Comparison of ENCODE assay signal across 10 cellular contexts in genomic region chr11:36431429-36432092, GRCh38.
A peak's percentile ranks its signal among the peaks of the same experiment; 100 is the strongest.
DNase-seq lines count a peak whose midpoint lies in the region; ATAC-seq and TF ChIP-seq lines count a peak whose summit lies in the region.
"Had no signal": no experiment of that assay in that cellular context is flagged by ENCODE, and none has a peak within 500 bp of the region (broad histone marks: within the 10 kb centered on the region; RNA-seq: fewer than 3 reads in every experiment).

No MANE protein-coding gene starts in this region.

- peaks cover 19% of the 10 kb centered on the region for H3K4me1 Mint-ChIP-seq in activated CD4-positive, alpha-beta T cell treated with anti-CD3 and anti-CD28 coated beads for 36 hours

- TF ChIP-seq CTCF in RWPE2 (IDR thresholded peaks at IDR 0.05; ENCODE audit: poor library complexity, severe bottlenecking) (peak; percentile 34), ovary (IDR thresholded peaks at IDR 0.05) (no peak), coronary artery (IDR thresholded peaks at IDR 0.05) (no peak)

- no peaks in the 10 kb centered on the region for H3K27me3 ChIP-seq in RWPE2 (ENCODE audit: insufficient read depth, poor library complexity, severe bottlenecking)
- H3K27me3 ChIP-seq in ovary: no peaks in the 10 kb centered on the region
- H3K27me3 ChIP-seq: BLaER1 had no signal

- H3K9me3 ChIP-seq in RWPE2 (ENCODE audit: severe bottlenecking) (no peaks in the 10 kb centered on the region), ovary (no peaks in the 10 kb centered on the region)
- H3K9me3 ChIP-seq: BLaER1 had no signal

- H3K27me3 Mint-ChIP-seq in activated CD4-positive, alpha-beta T cell treated with anti-CD3 and anti-CD28 coated beads for 36 hours: no peaks in the 10 kb centered on the region

- DNase-seq in activated CD4-positive, alpha-beta T cell treated with anti-CD3 and anti-CD28 coated beads for 36 hours: peak; percentile 80
- no peak for DNase-seq in activated CD4-positive, alpha-beta T cell treated with anti-CD3 and anti-CD28 coated beads for 1 hour
- peak; percentile 92 for DNase-seq in RWPE2 (ENCODE audit: low spot score)
- peak; percentile 55 to 89 (median 76) for DNase-seq in ovary
- DNase-seq in NCI-H2196 (lab: John Stamatoyannopoulos, UW; ENCODE audit: unreplicated experiment): no peak
- DNase-seq in posterior cingulate gyrus: no peak
- no peak for DNase-seq in coronary artery (ENCODE audit: low spot score)

- H3K9me3 Mint-ChIP-seq in activated CD4-positive, alpha-beta T cell treated with anti-CD3 and anti-CD28 coated beads for 36 hours (ENCODE audit: low read depth): no peaks in the 10 kb centered on the region

- no peak for TF ChIP-seq POLR2A in ovary (IDR thresholded peaks at IDR 0.05)

- H3K36me3 Mint-ChIP-seq in activated CD4-positive, alpha-beta T cell treated with anti-CD3 and anti-CD28 coated beads for 36 hours (ENCODE audit: low read depth): peaks cover 16% of the 10 kb centered on the region

- POLR2A ChIA-PET in activated CD4-positive, alpha-beta T cell treated with anti-CD3 and anti-CD28 coated beads for 36 hours (lab: Charles Lee): no interaction called here

- H3K4me3 Mint-ChIP-seq in activated CD4-positive, alpha-beta T cell treated with anti-CD3 and anti-CD28 coated beads for 36 hours: no peak overlapping the region

- no peak overlapping the region for H3K4me3 ChIP-seq in RWPE2 (ENCODE audit: severe bottlenecking)
- no peak overlapping the region for H3K4me3 ChIP-seq in ovary
- H3K4me3 ChIP-seq in coronary artery: no peak overlapping the region
- H3K4me3 ChIP-seq: BLaER1 had no signal

- CTCF ChIA-PET in activated CD4-positive, alpha-beta T cell treated with anti-CD3 and anti-CD28 coated beads for 36 hours (lab: Charles Lee): interaction anchor here (0.6 to 1.1 kb wide), 3 partner anchors 9 to 173 kb away, joined by 3 to 4 read pairs (median 3); no protein-coding TSS in a partner anchor

- peak overlapping the region; percentile 56 for H3K27ac Mint-ChIP-seq in activated CD4-positive, alpha-beta T cell treated with anti-CD3 and anti-CD28 coated beads for 36 hours

- intact Hi-C loops in activated CD4-positive, alpha-beta T cell treated with anti-CD3 and anti-CD28 coated beads for 36 hours (cut with DNase I, micrococcal nuclease): loop anchor here in 1 of 2 experiments (5.0 kb wide), 1 partner anchor 39 kb away; no protein-coding TSS in a partner anchor
- intact Hi-C loops in ovary (cut with DNase I) (no loop called here), posterior cingulate gyrus (cut with DNase I) (no loop called here)

- peaks cover 53% of the 10 kb centered on the region for H3K36me3 ChIP-seq in RWPE2 (ENCODE audit: low read depth)
- no peaks in the 10 kb centered on the region for H3K36me3 ChIP-seq in ovary

- no peak for TF ChIP-seq EP300 in ovary (IDR thresholded peaks at IDR 0.05)

- H3K4me1 ChIP-seq in RWPE2 (ENCODE audit: insufficient read depth, poor library complexity, severe bottlenecking) (peaks cover 17% of the 10 kb centered on the region), ovary (ENCODE audit: insufficient read depth) (no peaks in the 10 kb centered on the region)
- H3K4me1 ChIP-seq: BLaER1, parathyroid adenoma had no signal

- ATAC-seq in activated CD4-positive, alpha-beta T cell treated with anti-CD3 and anti-CD28 coated beads for 36 hours: peak; percentile 100
- ATAC-seq in RWPE2 (ENCODE audit: low read depth) (peak; percentile 100), esophagus mucosa (peak; percentile 99)

- WGBS in ovary, 3 donors: 21 to 36% (median 22%) methylated on average over 11 of the region's 11 CpGs

- H3K27ac ChIP-seq in RWPE2 (ENCODE audit: poor library complexity, severe bottlenecking) (peak overlapping the region; percentile 85), ovary (no peak overlapping the region), coronary artery (no peak overlapping the region)
- H3K27ac ChIP-seq: BLaER1, parathyroid adenoma had no signal

Comparison
In these comparisons a context has a peak if more than half of its experiments do, and no peak if none do; other contexts are left out.
1. DNase-seq: peak in activated CD4-positive, alpha-beta T cell treated with anti-CD3 and anti-CD28 coated beads for 36 hours (single experiment), RWPE2 (single experiment) and ovary (5 of 5); none in activated CD4-positive, alpha-beta T cell treated with anti-CD3 and anti-CD28 coated beads for 1 hour (single experiment), NCI-H2196 (single experiment), posterior cingulate gyrus (0 of 10) and coronary artery (single experiment).
2. Peak in every context shown above with its lines, with median percentiles within 50 percentile points of each other: ATAC-seq.